Comparison of ENCODE assay signal across 32 cellular contexts in the genomic region with DNA sequence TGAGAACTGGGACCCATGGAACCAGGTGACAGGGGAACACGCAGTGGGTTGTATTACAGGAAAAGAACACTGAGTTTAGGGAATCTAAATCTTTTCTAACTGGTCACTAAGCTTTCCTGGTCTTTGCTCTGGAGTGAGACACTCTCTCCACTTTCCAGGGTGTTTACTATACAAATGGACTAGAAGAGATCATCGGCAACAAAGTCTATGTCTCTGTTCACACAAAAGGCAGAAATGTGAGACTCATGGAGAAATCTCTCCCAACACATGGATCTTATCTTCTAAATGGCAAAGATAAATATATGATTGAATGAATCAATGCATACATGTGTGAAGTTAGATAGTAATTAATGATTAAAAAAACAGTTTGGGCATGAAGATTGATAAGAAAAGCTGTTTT.
"Had no signal": no experiment of that assay in that cellular context is flagged by ENCODE, and none has a peak within 500 bp of the region (broad histone marks: within the 10 kb centered on the region; RNA-seq: fewer than 3 reads in every experiment).

No MANE protein-coding gene starts in this region.

- H3K36me3 ChIP-seq: adrenal gland, brain microvascular endothelial cell, breast epithelium had no signal

- H3K4me3 ChIP-seq: adrenal gland, body of pancreas, breast epithelium had no signal

- H3K9me3 ChIP-seq: adrenal gland, body of pancreas, breast epithelium had no signal

- ATAC-seq: activated CD8-positive, alpha-beta T cell treated with anti-CD3 and anti-CD28 coated beads for 36 hours; activated naive CD4-positive, alpha-beta T cell treated with anti-CD3 and anti-CD28 coated beads, Interleukin-2, amount 50 U/mL, for 72 hours; activated T-cell treated with anti-CD3 and anti-CD28 coated beads, Interleukin-2, amount 50 U/mL, for 4 hours; activated T-cell treated with anti-CD3 and anti-CD28 coated beads, Interleukin-2, amount 50 U/mL, for 72 hours; activated T-helper 17 cell treated with anti-CD3 and anti-CD28 coated beads, Interleukin-2, amount 50 U/mL, for 72 hours; body of pancreas had no signal

- FAIRE-seq: astrocyte, TTC549 had no signal

- H3K27me3 ChIP-seq: adrenal gland, body of pancreas, brain microvascular endothelial cell, breast epithelium had no signal

- H3K27ac ChIP-seq: adrenal gland, body of pancreas, brain microvascular endothelial cell, breast epithelium, VCaP had no signal

- DNase-seq: activated B cell treated with CpG ODN at 0.5 μM for 24 hours; activated CD4-positive, alpha-beta memory T cell treated with anti-CD3 and anti-CD28 coated beads for 36 hours; activated CD4-positive, alpha-beta T cell treated with anti-CD3 and anti-CD28 coated beads for 4 hours; activated CD4-positive, alpha-beta T cell treated with anti-CD3 and anti-CD28 coated beads, Interleukin-2, amount 50 U/mL, for 1 hour; activated CD4-positive, alpha-beta T cell treated with anti-CD3 and anti-CD28 coated beads, Interleukin-2, amount 50 U/mL, for 4 hours; activated CD4-positive, CD25-positive, alpha-beta regulatory T cell treated with anti-CD3 and anti-CD28 coated beads, Interleukin-2, amount 50 U/mL, for 72 hours; activated CD8-positive, alpha-beta memory T cell treated with anti-CD3 and anti-CD28 coated beads, Interleukin-2, amount 50 U/mL, for 4 hours; activated CD8-positive, alpha-beta T cell treated with anti-CD3 and anti-CD28 coated beads for 36 hours; activated effector memory CD4-positive, alpha-beta T cell treated with anti-CD3 and anti-CD28 coated beads, Interleukin-2, amount 50 U/mL, for 16 hours; activated gamma-delta T cell treated with Interleukin-2 at 50 U/mL for 16 hours; activated naive CD4-positive, alpha-beta T cell; activated naive CD4-positive, alpha-beta T cell treated with anti-CD3 and anti-CD28 coated beads for 36 hours; activated naive CD4-positive, alpha-beta T cell treated with anti-CD3 and anti-CD28 coated beads, Interleukin-2, amount 50 U/mL, for 16 hours; activated naive CD8-positive, alpha-beta T cell treated with anti-CD3 and anti-CD28 coated beads for 36 hours; activated T-cell treated with anti-CD3 and anti-CD28 coated beads for 4 hours; activated T-cell treated with anti-CD3 and anti-CD28 coated beads, Interleukin-2, amount 50 U/mL, for 1 hour; activated T-cell treated with anti-CD3 and anti-CD28 coated beads, Interleukin-2, amount 50 U/mL, for 4 hours; activated T-cell treated with anti-CD3 and anti-CD28 coated beads, Interleukin-2, amount 50 U/mL, for 72 hours; adrenal gland; amniotic stem cell; aorta; brain microvascular endothelial cell; central memory CD4-positive, alpha-beta T cell; T-helper 2 cell; T-helper 9 cell had no signal

- H3K4me1 ChIP-seq: breast epithelium had no signal
